In the genomic region with DNA sequence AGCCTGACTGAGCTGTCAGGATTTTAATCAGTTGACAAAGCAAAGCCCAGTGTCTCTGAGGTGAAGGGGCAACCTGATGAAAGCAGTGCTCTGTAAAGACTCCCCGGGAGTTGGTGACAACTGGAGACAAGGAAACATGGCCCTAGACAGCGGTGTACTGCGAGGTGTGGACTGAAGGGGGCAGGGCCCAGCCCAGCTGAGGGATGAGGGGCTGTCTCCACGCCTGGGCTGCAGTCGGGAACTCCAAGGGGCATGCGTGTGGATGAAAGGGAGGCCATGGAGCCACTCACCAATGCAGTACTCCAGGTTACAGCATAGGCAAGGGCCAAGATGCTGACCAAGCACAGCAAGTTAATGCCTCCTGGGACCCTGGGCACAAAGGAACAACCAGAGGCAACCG, we compare ENCODE assay signal across 13 cellular contexts.
"Had no signal": no experiment of that assay in that cellular context is flagged by ENCODE, and none has a peak within 500 bp of the region (broad histone marks: within the 10 kb centered on the region; RNA-seq: fewer than 3 reads in every experiment).

No MANE protein-coding gene starts in this region.

- H3K9me3 Mint-ChIP-seq: T-cell, WTC11 had no signal

- H3K4me1 ChIP-seq: lower lobe of right lung had no signal

- DNase-seq: activated CD4-positive, alpha-beta T cell treated with anti-CD3 and anti-CD28 coated beads for 48 hours; activated effector memory CD4-positive, alpha-beta T cell treated with Interleukin-2 at 50 U/mL for 16 hours; hypothalamus; lower lobe of right lung; naive thymus-derived CD4-positive, alpha-beta T cell; nucleus accumbens; right lobe of liver; stimulated activated naive CD4-positive, alpha-beta T cell treated with Interleukin-2 at 50 U/mL for 16 hours; T-cell had no signal

- H3K4me3 Mint-ChIP-seq: activated naive CD8-positive, alpha-beta T cell; naive thymus-derived CD4-positive, alpha-beta T cell; T-cell; WTC11 had no signal

- H3K27me3 Mint-ChIP-seq: activated naive CD8-positive, alpha-beta T cell; naive thymus-derived CD4-positive, alpha-beta T cell; T-cell had no signal

- ATAC-seq: lower lobe of right lung; naive thymus-derived CD4-positive, alpha-beta T cell; right lobe of liver; T-cell; WTC11 had no signal

- H3K27ac Mint-ChIP-seq: WTC11 had no signal

- H3K9me3 ChIP-seq: lower lobe of right lung, prostate gland, right lobe of liver had no signal

- H3K27ac ChIP-seq: lower lobe of right lung, prostate gland, SK-N-MC had no signal

- H3K4me3 ChIP-seq: lower lobe of right lung, prostate gland, right lobe of liver, SK-N-MC had no signal

- H3K27me3 ChIP-seq: right lobe of liver had no signal
